Comparison of ENCODE assay signal across 9 cellular contexts in genomic region chr7:106176414-106177294, GRCh38.
DNase-seq lines count a peak whose midpoint lies in the region; ATAC-seq, FAIRE-seq and TF ChIP-seq lines count a peak whose summit lies in the region.
"Had no signal": no experiment of that assay in that cellular context is flagged by ENCODE, and none has a peak within 500 bp of the region (broad histone marks: within the 10 kb centered on the region; RNA-seq: fewer than 3 reads in every experiment).

No MANE protein-coding gene starts in this region.

- no peaks in the 10 kb centered on the region for H3K79me2 ChIP-seq in endothelial cell of umbilical vein (ENCODE audit: control insufficient read depth, insufficient read depth, low read length)

- peak; percentile 91 for FAIRE-seq in endothelial cell of umbilical vein (lab: Jason Lieb, UNC)
- FAIRE-seq: A204.1 had no signal

- POLR2A ChIA-PET in endothelial cell of umbilical vein (lab: Charles Lee), result interaction anchor here (0.6 to 1.6 kb wide), 3 partner anchors 108 to 369 kb away, joined by 3 to 6 read pairs (median 4); partner anchors contain the start of gene NAMPT

- peak; percentile 94 to 96 for TF ChIP-seq CTCF in endothelial cell of umbilical vein (IDR thresholded peaks at IDR 0.05; ENCODE audit: extremely low read depth in 1 of 2, insufficient read depth in 1 of 2, low read depth in 1 of 2, low read length in 2 of 2)

- H4K20me1 ChIP-seq in endothelial cell of umbilical vein (replicated peaks; ENCODE audit: control insufficient read depth, extremely low read depth, insufficient read depth, low read length), result no peaks in the 10 kb centered on the region

- peak; percentile 57 for DNase-seq in NCI-H1436 (lab: John Stamatoyannopoulos, UW)
- DNase-seq in NCI-H1436 treated with DMSO at 0.1 percent for 48 hours (lab: John Stamatoyannopoulos, UW), result no peak
- DNase-seq in NCI-H82 (lab: John Stamatoyannopoulos, UW), result peak; percentile 88
- peak; percentile 17 to 49 (median 45) for DNase-seq in activated CD8-positive, alpha-beta memory T cell treated with anti-CD3 and anti-CD28 coated beads for 48 hours (ENCODE audit: low read depth in 2 of 3, low spot score in 2 of 3)
- DNase-seq in endothelial cell of umbilical vein (ENCODE audit: low read depth, low spot score), result peak; percentile 89
- peak; percentile 86 for DNase-seq in mucosa of gallbladder (ENCODE audit: low spot score)
- DNase-seq in stimulated activated CD8-positive, alpha-beta memory T cell treated with anti-CD3 and anti-CD28 coated beads, Interleukin-4, amount 100 ng/mL, for 24 hours (ENCODE audit: low read depth), result peak; percentile 51

- ATAC-seq in HG03280 (IDR thresholded peaks at IDR 0.05; ENCODE audit: unreplicated experiment), result peak; percentile 74

- H2AFZ ChIP-seq in endothelial cell of umbilical vein (ENCODE audit: low read depth, low read length), result peak overlapping the region; percentile 63

- H3K36me3 ChIP-seq in endothelial cell of umbilical vein (ENCODE audit: control insufficient read depth in 2 of 2, extremely low read depth in 1 of 2, insufficient read depth in 2 of 2, low read length in 2 of 2), result no peaks in the 10 kb centered on the region

- no peak overlapping the region for H3K4me3 ChIP-seq in endothelial cell of umbilical vein (replicated peaks in 1 of 3; ENCODE audit: insufficient read depth in 1 of 3, low read depth in 1 of 3, low read length in 3 of 3)

- CTCF ChIA-PET in endothelial cell of umbilical vein (lab: Charles Lee), result interaction anchor here (0.6 to 12.8 kb wide), 81 partner anchors 8 to 1325 kb away, joined by 3 to 285 read pairs (median 4); partner anchors contain the start of genes CCDC71L, HBP1 and NAMPT

- H3K27me3 ChIP-seq in endothelial cell of umbilical vein (ENCODE audit: control insufficient read depth in 2 of 2, insufficient read depth in 2 of 2, low read length in 2 of 2), result no peaks in the 10 kb centered on the region

- BruUV-seq in endothelial cell of umbilical vein (replicated peaks; lab: Mats Ljungman, UMichigan), result no TSS peak

- intact Hi-C loops in endothelial cell of umbilical vein (cut with micrococcal nuclease), result loop anchor here (1.0 to 5.0 kb wide), 12 partner anchors 40 to 974 kb away; no protein-coding TSS in a partner anchor

- H3K9ac ChIP-seq in endothelial cell of umbilical vein (replicated peaks; ENCODE audit: extremely low read depth, insufficient read depth, low read length), result no peak overlapping the region

- no peaks in the 10 kb centered on the region for H3K9me1 ChIP-seq in endothelial cell of umbilical vein (replicated peaks; ENCODE audit: control insufficient read depth, extremely low read depth, insufficient read depth, low read length)

- dilution Hi-C loops in endothelial cell of umbilical vein (cut with MboI; ENCODE audit: extremely low pct_ligation_motif_present, low sequenced_read_pairs), result no loop called here

- H3K4me2 ChIP-seq in endothelial cell of umbilical vein (ENCODE audit: insufficient read depth, low read length), result no peak overlapping the region

- no peaks in the 10 kb centered on the region for H3K4me1 ChIP-seq in endothelial cell of umbilical vein (ENCODE audit: control insufficient read depth, extremely low read depth, insufficient read depth, low read length)

- TF ChIP-seq POLR2A in endothelial cell of umbilical vein (IDR thresholded peaks at IDR 0.05; ENCODE audit: low read depth, low read length), result no peak

- no peak overlapping the region for H3K27ac ChIP-seq in endothelial cell of umbilical vein (ENCODE audit: insufficient read depth, low read depth, low read length)

- H3K9me3 ChIP-seq in endothelial cell of umbilical vein (replicated peaks; ENCODE audit: control insufficient read depth, insufficient read depth, low read length), result no peaks in the 10 kb centered on the region

TF ChIP-seq in endothelial cell of umbilical vein, 7 proteins besides CTCF, POLR2A, EP300 and RAD21:
- TF ChIP-seq MAX (IDR thresholded peaks at IDR 0.05; ENCODE audit: insufficient read depth, insufficient read length) (peak; percentile 57), MYC (IDR thresholded peaks at IDR 0.05; ENCODE audit: low read depth, low read length) (peak; percentile 3), POLR2AphosphoS5 (IDR thresholded peaks at IDR 0.05; ENCODE audit: insufficient read depth, low read depth, low read length) (no peak), GATA2 (IDR thresholded peaks at IDR 0.05; ENCODE audit: insufficient read depth, insufficient read length, low read depth, low read length) (no peak)
TF ChIP-seq in endothelial cell of umbilical vein: peak in this region for 2.
